Comparison of ENCODE assay signal across 1 cellular context in genomic region chr12:117058442-117059072, GRCh38.
TF ChIP-seq lines count a peak whose summit lies in the region.

No MANE protein-coding gene starts in this region.

TF ChIP-seq in H1, 55 proteins besides CTCF, POLR2A, EP300 and RAD21 (continued from another document):
- TF ChIP-seq CHD7 (IDR thresholded peaks at IDR 0.05; ENCODE audit: insufficient replicate concordance, low read length): no peak
- TF ChIP-seq TAF1 (IDR thresholded peaks at IDR 0.05; ENCODE audit: low read depth, low read length): no peak
- TF ChIP-seq CREB1 (IDR thresholded peaks at IDR 0.05): no peak
- TF ChIP-seq RNF2 (IDR thresholded peaks at IDR 0.05; ENCODE audit: borderline replicate concordance, low read depth, low read length, missing control alignments, poor library complexity, severe bottlenecking): no peak
- no peak for TF ChIP-seq TEAD4 (IDR thresholded peaks at IDR 0.05; ENCODE audit: low read depth, low read length)
- TF ChIP-seq CHD2 (IDR thresholded peaks at IDR 0.05; ENCODE audit: low read length): no peak
- TF ChIP-seq TBP (IDR thresholded peaks at IDR 0.05; ENCODE audit: low read depth, low read length): no peak
